ENCODE assay signal across 20 cellular contexts in genomic region chr17:17394494-17394893, GRCh38.
A peak's percentile ranks its signal among the peaks of the same experiment; 100 is the strongest.
DNase-seq lines count a peak whose midpoint lies in the region; ATAC-seq and TF ChIP-seq lines count a peak whose summit lies in the region.
"Had no signal": no experiment of that assay in that cellular context is flagged by ENCODE, and none has a peak within 500 bp of the region (broad histone marks: within the 10 kb centered on the region; RNA-seq: fewer than 3 reads in every experiment).

No MANE protein-coding gene starts in this region.

- no peaks in the 10 kb centered on the region for H3K36me3 ChIP-seq in DND-41 (ENCODE audit: insufficient read depth, low read length)
- no peaks in the 10 kb centered on the region for H3K36me3 ChIP-seq in adipocyte (ENCODE audit: control insufficient read depth, insufficient read depth, low read length, severe bottlenecking)
- H3K36me3 ChIP-seq in neural progenitor cell, result no peaks in the 10 kb centered on the region

- no peaks in the 10 kb centered on the region for H3F3A ChIP-seq in neural progenitor cell (ENCODE audit: low read depth)

- peaks cover 14% of the 10 kb centered on the region for H3K4me1 Mint-ChIP-seq in neural progenitor cell
- peaks cover 38% of the 10 kb centered on the region for H3K4me1 Mint-ChIP-seq in stimulated activated effector memory CD8-positive, alpha-beta T cell treated with anti-CD3 and anti-CD28 coated beads, Interleukin-12 subunit alpha, Interleukin-12 subunit beta, amount 100 ng/mL, for 72 hours

- H3K4me2 ChIP-seq in DND-41 (ENCODE audit: insufficient read depth, low read length) (no peak overlapping the region), neural progenitor cell (no peak overlapping the region)

- H3K9me3 Mint-ChIP-seq in neural progenitor cell, result no peaks in the 10 kb centered on the region
- H3K9me3 Mint-ChIP-seq in stimulated activated effector memory CD8-positive, alpha-beta T cell treated with anti-CD3 and anti-CD28 coated beads, Interleukin-12 subunit alpha, Interleukin-12 subunit beta, amount 100 ng/mL, for 72 hours, result no peaks in the 10 kb centered on the region
- H3K9me3 Mint-ChIP-seq: CD4-positive, CD25-positive, alpha-beta regulatory T cell; CD8-positive, alpha-beta memory T cell had no signal

- H3K4me1 ChIP-seq in DND-41 (ENCODE audit: insufficient read depth, low read length) (peaks cover 94% of the 10 kb centered on the region), adipocyte (ENCODE audit: control insufficient read depth, insufficient read depth, low read length) (peaks cover 29% of the 10 kb centered on the region), neural progenitor cell (no peaks in the 10 kb centered on the region)

- peaks cover 6% of the 10 kb centered on the region for H3K27me3 Mint-ChIP-seq in neural progenitor cell (ENCODE audit: insufficient read depth, low read depth)
- H3K27me3 Mint-ChIP-seq: CD4-positive, CD25-positive, alpha-beta regulatory T cell; CD8-positive, alpha-beta memory T cell had no signal

- H3K27ac ChIP-seq in DND-41 (ENCODE audit: low read length) (peak overlapping the region; percentile 91), neural progenitor cell (no peak overlapping the region)
- H3K27ac ChIP-seq: BLaER1 treated with 17β-estradiol and CSF1 and Interleukin-3, amounts not matched to agents 10 nM and 100 nM; HL-60 had no signal

- no peak overlapping the region for H3K27ac Mint-ChIP-seq in neural progenitor cell
- H3K27ac Mint-ChIP-seq in stimulated activated effector memory CD8-positive, alpha-beta T cell treated with anti-CD3 and anti-CD28 coated beads, Interleukin-12 subunit alpha, Interleukin-12 subunit beta, amount 100 ng/mL, for 72 hours, result peak overlapping the region; percentile 29
- H3K27ac Mint-ChIP-seq: B cell; CD4-positive, CD25-positive, alpha-beta regulatory T cell; HFFc6 had no signal

- H3K9ac ChIP-seq in DND-41 (ENCODE audit: low read depth, low read length), result no peak overlapping the region
- peak overlapping the region; percentile 40 for H3K9ac ChIP-seq in adipocyte (ENCODE audit: low read length)
- H3K9ac ChIP-seq in neural progenitor cell, result no peak overlapping the region
- H3K9ac ChIP-seq: BLaER1 treated with 17β-estradiol and CSF1 and Interleukin-3, amounts not matched to agents 10 nM and 100 nM had no signal

- peaks cover 14% of the 10 kb centered on the region for H3K79me2 ChIP-seq in DND-41 (ENCODE audit: insufficient read depth, low read length)
- H3K79me2 ChIP-seq in neural progenitor cell (ENCODE audit: low read depth), result no peaks in the 10 kb centered on the region

- H3K27me3 ChIP-seq in DND-41 (ENCODE audit: insufficient read depth, low read length, poor library complexity) (no peaks in the 10 kb centered on the region), adipocyte (replicated peaks; ENCODE audit: control insufficient read depth, insufficient read depth, low read length) (no peaks in the 10 kb centered on the region), neural progenitor cell (no peaks in the 10 kb centered on the region)

- no peaks in the 10 kb centered on the region for H3K36me3 Mint-ChIP-seq in neural progenitor cell
- peaks cover 8% of the 10 kb centered on the region for H3K36me3 Mint-ChIP-seq in stimulated activated effector memory CD8-positive, alpha-beta T cell treated with anti-CD3 and anti-CD28 coated beads, Interleukin-12 subunit alpha, Interleukin-12 subunit beta, amount 100 ng/mL, for 72 hours
- H3K36me3 Mint-ChIP-seq: CD4-positive, CD25-positive, alpha-beta regulatory T cell had no signal

- no peak overlapping the region for H3K4me3 Mint-ChIP-seq in neural progenitor cell
- no peak overlapping the region for H3K4me3 Mint-ChIP-seq in stimulated activated effector memory CD8-positive, alpha-beta T cell treated with anti-CD3 and anti-CD28 coated beads, Interleukin-12 subunit alpha, Interleukin-12 subunit beta, amount 100 ng/mL, for 72 hours
- H3K4me3 Mint-ChIP-seq: B cell; CD4-positive, CD25-positive, alpha-beta regulatory T cell; HFFc6 had no signal

- ATAC-seq in DND-41 (ENCODE audit: insufficient read depth, low read depth) (no peak), GM21723 (IDR thresholded peaks at IDR 0.05; ENCODE audit: unreplicated experiment) (no peak)
- ATAC-seq in stimulated activated effector memory CD8-positive, alpha-beta T cell treated with anti-CD3 and anti-CD28 coated beads, Interleukin-12 subunit alpha, Interleukin-12 subunit beta, amount 100 ng/mL, for 72 hours, result no peak
- ATAC-seq: HCT116, K562 had no signal

- TF ChIP-seq CTCF in DND-41 (IDR thresholded peaks at IDR 0.05; ENCODE audit: borderline replicate concordance, extremely low read depth, low read length, poor library complexity, severe bottlenecking) (no peak), neural progenitor cell (IDR thresholded peaks at IDR 0.05) (no peak)

- H2AFZ ChIP-seq in DND-41 (ENCODE audit: low read depth, low read length), result no peak overlapping the region
- peak overlapping the region; percentile 34 for H2AFZ ChIP-seq in neural progenitor cell (replicated peaks)

- H3K4me3 ChIP-seq in DND-41 (ENCODE audit: low read depth in 1 of 2, low read length in 2 of 2), result no peak overlapping the region
- H3K4me3 ChIP-seq in adipocyte (ENCODE audit: low read length), result no peak overlapping the region
- H3K4me3 ChIP-seq in neural progenitor cell, result no peak overlapping the region
- H3K4me3 ChIP-seq: BLaER1 treated with 17β-estradiol and CSF1 and Interleukin-3, amounts not matched to agents 10 nM and 100 nM; K562 had no signal

- H3K9me3 ChIP-seq in DND-41 (ENCODE audit: insufficient read depth, low read length, severe bottlenecking) (no peaks in the 10 kb centered on the region), adipocyte (ENCODE audit: control insufficient read depth, low read length) (peaks cover 3% of the 10 kb centered on the region), neural progenitor cell (ENCODE audit: low read depth) (no peaks in the 10 kb centered on the region)

- no peaks in the 10 kb centered on the region for H4K20me1 ChIP-seq in DND-41 (ENCODE audit: insufficient read depth, low read length)
- H4K20me1 ChIP-seq in neural progenitor cell (ENCODE audit: low read depth), result no peaks in the 10 kb centered on the region
- H4K20me1 ChIP-seq: BLaER1 treated with 17β-estradiol and CSF1 and Interleukin-3, amounts not matched to agents 10 nM and 100 nM had no signal

- no peak for DNase-seq in DND-41
- DNase-seq in adipocyte (ENCODE audit: low read depth), result no peak
- DNase-seq in neural progenitor cell (ENCODE audit: low spot score), result no peak
- DNase-seq in stimulated activated effector memory CD8-positive, alpha-beta T cell treated with anti-CD3 and anti-CD28 coated beads, Interleukin-12 subunit alpha, Interleukin-12 subunit beta, amount 100 ng/mL, for 72 hours (ENCODE audit: low spot score in 2 of 2), result no peak
- DNase-seq in activated effector memory CD4-positive, alpha-beta T cell treated with Interleukin-2 at 50 U/mL for 16 hours, result no peak
- DNase-seq: CD4-positive, CD25-positive, alpha-beta regulatory T cell; CD8-positive, alpha-beta memory T cell; COR-L47; DMS 273 treated with DMSO at 0.1 percent for 48 hours; DMS53; GDM1; GOT3; H7; HFFc6 had no signal
